In the genomic region with DNA sequence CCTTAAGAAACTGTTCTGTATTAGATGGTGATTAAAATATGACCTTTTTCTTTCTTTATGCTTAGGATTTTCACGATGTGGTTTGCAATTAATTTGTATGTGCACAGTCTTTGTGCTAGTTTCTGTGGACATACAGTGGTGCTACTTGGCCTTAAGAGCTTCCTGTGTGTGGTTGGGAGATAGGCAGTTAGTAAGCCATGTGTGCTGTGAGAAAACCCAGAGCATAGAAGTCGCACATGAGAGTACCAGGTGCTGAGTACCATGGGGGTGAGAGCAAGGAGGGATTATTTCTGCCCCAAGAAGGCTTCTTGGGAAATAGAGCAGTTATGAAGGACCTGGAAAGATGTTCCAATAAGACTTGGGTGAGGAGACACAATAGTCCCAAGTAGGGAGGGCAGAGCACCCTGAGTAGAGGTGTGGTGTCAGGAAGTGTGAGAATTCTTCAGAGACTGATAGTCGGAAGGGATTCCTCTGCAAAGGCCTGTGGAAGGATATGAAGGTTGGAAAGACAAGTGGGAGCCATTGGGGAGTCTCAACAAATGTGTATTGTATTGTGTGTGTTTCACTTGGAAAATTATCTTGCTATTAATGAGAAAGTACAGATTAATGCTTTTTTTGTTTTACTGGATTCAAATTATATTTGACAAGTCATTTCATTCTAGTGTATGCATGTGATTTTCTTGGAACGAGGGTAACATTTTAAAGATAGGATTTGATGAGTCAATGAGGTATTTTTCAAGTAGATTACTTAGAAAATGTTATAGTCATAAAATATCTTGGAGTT, we compare ENCODE assay signal across 8 cellular contexts.
DNase-seq lines count a peak whose midpoint lies in the region; ATAC-seq and FAIRE-seq lines count a peak whose summit lies in the region.

No MANE protein-coding gene starts in this region.

- H3K27me3 Mint-ChIP-seq in CD4-positive, CD25-positive, alpha-beta regulatory T cell = no peaks in the 10 kb centered on the region
- no peaks in the 10 kb centered on the region for H3K27me3 Mint-ChIP-seq in activated CD4-positive, alpha-beta memory T cell treated with anti-CD3 and anti-CD28 coated beads, Interleukin-2, amount 10 ng/mL, durations not matched to agents 7 days and 5 days

- peak overlapping the region in 3 of 4 donors; percentile 0 to 8 (median 0) for H3K4me3 Mint-ChIP-seq in CD4-positive, CD25-positive, alpha-beta regulatory T cell
- H3K4me3 Mint-ChIP-seq in activated CD4-positive, alpha-beta memory T cell treated with anti-CD3 and anti-CD28 coated beads, Interleukin-2, amount 10 ng/mL, durations not matched to agents 7 days and 5 days = peak overlapping the region; percentile 15

- H3K27ac ChIP-seq in CD4-positive, CD25-positive, alpha-beta regulatory T cell (ENCODE audit: insufficient read depth, low read length, poor library complexity, severe bottlenecking) = no peak overlapping the region
- H3K27ac ChIP-seq in muscle layer of colon (ENCODE audit: low read depth, low read length) = peak overlapping the region; percentile 16

- POLR2A ChIA-PET in activated CD4-positive, alpha-beta memory T cell treated with anti-CD3 and anti-CD28 coated beads, Interleukin-2, amount 10 ng/mL, durations not matched to agents 7 days and 5 days (lab: Charles Lee) = interaction anchor here (0.9 to 1.9 kb wide), 6 partner anchors 16 to 287 kb away, joined by 3 to 7 read pairs (median 4); no protein-coding TSS in a partner anchor

- H3K4me3 ChIP-seq in CD4-positive, CD25-positive, alpha-beta regulatory T cell (ENCODE audit: low read depth, low read length) = peak overlapping the region; percentile 32
- H3K4me3 ChIP-seq in muscle layer of colon (ENCODE audit: low read depth in 1 of 2, low read length in 2 of 2) = no peak overlapping the region

- peaks cover 25% of the 10 kb centered on the region for H3K4me1 ChIP-seq in CD4-positive, CD25-positive, alpha-beta regulatory T cell (ENCODE audit: control insufficient read depth, insufficient read depth, low read length, poor library complexity, severe bottlenecking)
- H3K4me1 ChIP-seq in muscle layer of colon (ENCODE audit: insufficient read depth, low read length) = peaks cover 47% of the 10 kb centered on the region

- FAIRE-seq in GM19239 (lab: Jason Lieb, UNC) = no peak

- H3K27ac Mint-ChIP-seq in CD4-positive, CD25-positive, alpha-beta regulatory T cell = peak overlapping the region; percentile 2 to 54 (median 6)
- peak overlapping the region; percentile 64 for H3K27ac Mint-ChIP-seq in activated CD4-positive, alpha-beta memory T cell treated with anti-CD3 and anti-CD28 coated beads, Interleukin-2, amount 10 ng/mL, durations not matched to agents 7 days and 5 days

- no peaks in the 10 kb centered on the region for H3K27me3 ChIP-seq in CD4-positive, CD25-positive, alpha-beta regulatory T cell (ENCODE audit: control insufficient read depth, insufficient read depth, low read length)
- H3K27me3 ChIP-seq in muscle layer of colon (ENCODE audit: control insufficient read depth in 1 of 2, insufficient read depth in 2 of 2, low read length in 2 of 2) = no peaks in the 10 kb centered on the region

- peaks cover 0 to 10% (median 5%) of the 10 kb centered on the region in 7 donors for H3K9me3 Mint-ChIP-seq in CD4-positive, CD25-positive, alpha-beta regulatory T cell
- H3K9me3 Mint-ChIP-seq in activated CD4-positive, alpha-beta memory T cell treated with anti-CD3 and anti-CD28 coated beads, Interleukin-2, amount 10 ng/mL, durations not matched to agents 7 days and 5 days = peaks cover 3% of the 10 kb centered on the region

- no peak overlapping the region for H3K9ac ChIP-seq in muscle layer of colon (ENCODE audit: low read length)

- H3K9me3 ChIP-seq in CD4-positive, CD25-positive, alpha-beta regulatory T cell (ENCODE audit: control insufficient read depth in 2 of 2, low read length in 2 of 2) = no peaks in the 10 kb centered on the region
- H3K9me3 ChIP-seq in muscle layer of colon (ENCODE audit: low read length) = no peaks in the 10 kb centered on the region

- H3K36me3 ChIP-seq in CD4-positive, CD25-positive, alpha-beta regulatory T cell (ENCODE audit: control insufficient read depth, insufficient read depth, low read length) = no peaks in the 10 kb centered on the region
- H3K36me3 ChIP-seq in muscle layer of colon (ENCODE audit: insufficient read depth, low read length) = no peaks in the 10 kb centered on the region

- DNase-seq in CD4-positive, CD25-positive, alpha-beta regulatory T cell = peak in 1 of 3 donors; percentile 69
- DNase-seq in GM19239 (ENCODE audit: insufficient read length, low spot score) (peak; percentile 60), SHP77 (lab: John Stamatoyannopoulos, UW) (no peak), NCI-H2081 treated with DMSO at 0.1 percent for 48 hours (lab: John Stamatoyannopoulos, UW) (no peak), NOMO-1 (lab: John Stamatoyannopoulos, UW; ENCODE audit: unreplicated experiment in 2 of 2) (no peak)
- DNase-seq in activated CD4-positive, alpha-beta memory T cell treated with anti-CD3 and anti-CD28 coated beads, Interleukin-2, amount 10 ng/mL, durations not matched to agents 7 days and 5 days = peak; percentile 39

- ATAC-seq in CD4-positive, CD25-positive, alpha-beta regulatory T cell (ENCODE audit: low read depth in 2 of 2) = peak; percentile 72 to 73
- ATAC-seq in HG03135 (IDR thresholded peaks at IDR 0.05; ENCODE audit: unreplicated experiment) = peak; percentile 98

- H3K4me1 Mint-ChIP-seq in CD4-positive, CD25-positive, alpha-beta regulatory T cell = peaks cover 33 to 67% (median 56%) of the 10 kb centered on the region in 4 donors
- peaks cover 55% of the 10 kb centered on the region for H3K4me1 Mint-ChIP-seq in activated CD4-positive, alpha-beta memory T cell treated with anti-CD3 and anti-CD28 coated beads, Interleukin-2, amount 10 ng/mL, durations not matched to agents 7 days and 5 days

- CTCF ChIA-PET in activated CD4-positive, alpha-beta memory T cell treated with anti-CD3 and anti-CD28 coated beads, Interleukin-2, amount 10 ng/mL, durations not matched to agents 7 days and 5 days (lab: Charles Lee) = interaction anchor here (1.9 kb wide), 1 partner anchor 25 kb away, joined by 9 read pairs; no protein-coding TSS in a partner anchor

- H3K36me3 Mint-ChIP-seq in CD4-positive, CD25-positive, alpha-beta regulatory T cell = no peaks in the 10 kb centered on the region
- peaks cover 30% of the 10 kb centered on the region for H3K36me3 Mint-ChIP-seq in activated CD4-positive, alpha-beta memory T cell treated with anti-CD3 and anti-CD28 coated beads, Interleukin-2, amount 10 ng/mL, durations not matched to agents 7 days and 5 days (ENCODE audit: low read depth)

Comparison
In these comparisons a context has a peak if more than half of its experiments do, and no peak if none do; other contexts are left out.
1. DNase-seq: peak in GM19239 (single experiment) and activated CD4-positive, alpha-beta memory T cell treated with anti-CD3 and anti-CD28 coated beads, Interleukin-2, amount 10 ng/mL, durations not matched to agents 7 days and 5 days (single experiment); none in SHP77 (0 of 2), NCI-H2081 treated with DMSO at 0.1 percent for 48 hours (single experiment) and NOMO-1 (0 of 2).